8 cellular contexts compared by ENCODE assay signal in genomic region chr21:41766883-41767605, GRCh38. TPM values are rescaled to one million over a fixed set of nuclear protein-coding genes. Genes with fewer than 3 reads are reported as not detected.
DNase-seq lines count a peak whose midpoint lies in the region; ATAC-seq, FAIRE-seq and TF ChIP-seq lines count a peak whose summit lies in the region.

Gene RIPK4, minus strand, starts transcription at chr21:41767052. Its CDS starts 11 bp downstream, at chr21:41767041.

- peak; percentile 85 for FAIRE-seq in RCC 7860 (lab: Jason Lieb, UNC)

- POLR2A ChIA-PET in CD8-positive, alpha-beta T cell (lab: Charles Lee), result no interaction called here

- H3K27me3 Mint-ChIP-seq in CD8-positive, alpha-beta T cell (ENCODE audit: low read depth), result peaks cover 69% of the 10 kb centered on the region
- peaks cover 60% of the 10 kb centered on the region for H3K27me3 Mint-ChIP-seq in activated naive CD4-positive, alpha-beta T cell treated with anti-CD3 and anti-CD28 coated beads for 36 hours (ENCODE audit: low read depth)

- H3K4me1 Mint-ChIP-seq in CD8-positive, alpha-beta T cell (ENCODE audit: low read depth), result peaks cover 26% of the 10 kb centered on the region
- H3K4me1 Mint-ChIP-seq in activated naive CD4-positive, alpha-beta T cell treated with anti-CD3 and anti-CD28 coated beads for 36 hours (ENCODE audit: low read depth), result peaks cover 26% of the 10 kb centered on the region

- H3K4me1 ChIP-seq in CD8-positive, alpha-beta T cell (ENCODE audit: insufficient read depth, low read length), result peaks cover 20% of the 10 kb centered on the region
- peaks cover 26% of the 10 kb centered on the region for H3K4me1 ChIP-seq in hepatocyte (ENCODE audit: insufficient read depth)

- peak within 1 kb of the TSS; percentile 47 for H3K4me3 ChIP-seq in CD8-positive, alpha-beta T cell (ENCODE audit: low read depth, low read length)
- H3K4me3 ChIP-seq in hepatocyte, result peak within 1 kb of the TSS; percentile 51

- intact Hi-C loops in CD8-positive, alpha-beta T cell (cut with DNase I, micrococcal nuclease), result loop anchor here in 1 of 2 experiments (5.0 kb wide), 1 partner anchor 295 kb away; no protein-coding TSS in a partner anchor
- intact Hi-C loops in activated naive CD4-positive, alpha-beta T cell treated with anti-CD3 and anti-CD28 coated beads for 36 hours (cut with micrococcal nuclease), result loop anchor here (5.0 kb wide), 2 partner anchors 240 to 485 kb away; no protein-coding TSS in a partner anchor

- H3K79me2 ChIP-seq in hepatocyte, result peaks cover 47% of the 10 kb centered on the region

- no peak for TF ChIP-seq CTCF in CD8-positive, alpha-beta T cell (IDR thresholded peaks at IDR 0.05)
- TF ChIP-seq CTCF in hepatocyte (IDR thresholded peaks at IDR 0.05; ENCODE audit: poor library complexity), result no peak

- WGBS in hepatocyte (ENCODE audit: low lambda C conversion rate, missing lambda C conversion rate), result 1% methylated on average over 48 of the region's 53 CpGs

- no peaks in the 10 kb centered on the region for H3K9me2 ChIP-seq in hepatocyte (replicated peaks; ENCODE audit: insufficient read depth)

- peak; percentile 35 to 68 (median 52) for DNase-seq in CD8-positive, alpha-beta T cell
- DNase-seq in RCC 7860 (ENCODE audit: low spot score) (peak; percentile 91), hepatocyte (ENCODE audit: low spot score) (peak; percentile 95), amniotic stem cell (lab: John Stamatoyannopoulos, UW) (no peak)
- peak; percentile 77 for DNase-seq in activated naive CD4-positive, alpha-beta T cell treated with anti-CD3 and anti-CD28 coated beads for 36 hours
- DNase-seq in stimulated activated CD4-positive, alpha-beta T cell treated with anti-CD3 and anti-CD28 coated beads, Interleukin-12 subunit alpha, Interleukin-12 subunit beta, amount 100 ng/mL, for 48 hours (ENCODE audit: low read depth in 2 of 3, low spot score in 1 of 3), result peak; percentile 36 to 56 (median 55)

- no peaks in the 10 kb centered on the region for H3K36me3 ChIP-seq in CD8-positive, alpha-beta T cell (ENCODE audit: insufficient read depth, low read length)
- no peaks in the 10 kb centered on the region for H3K36me3 ChIP-seq in hepatocyte (replicated peaks; ENCODE audit: insufficient read depth, low read depth)

- ATAC-seq in CD8-positive, alpha-beta T cell, result peak; percentile 71
- ATAC-seq in HG02759 (IDR thresholded peaks at IDR 0.05; ENCODE audit: unreplicated experiment) (peak; percentile 74), GM18870 (IDR thresholded peaks at IDR 0.05; ENCODE audit: unreplicated experiment) (no peak)

- peak within 1 kb of the TSS; percentile 62 for H3K27ac Mint-ChIP-seq in CD8-positive, alpha-beta T cell
- no peak within 1 kb of the TSS for H3K27ac Mint-ChIP-seq in activated naive CD4-positive, alpha-beta T cell treated with anti-CD3 and anti-CD28 coated beads for 36 hours

- CTCF ChIA-PET in CD8-positive, alpha-beta T cell (lab: Charles Lee), result interaction anchor here (1.1 to 1.9 kb wide), 2 partner anchors 50 to 350 kb away, joined by 3 to 5 read pairs; no protein-coding TSS in a partner anchor
- CTCF ChIA-PET in activated naive CD4-positive, alpha-beta T cell treated with anti-CD3 and anti-CD28 coated beads for 36 hours (lab: Charles Lee), result interaction anchor here (1.3 kb wide), 1 partner anchor 351 kb away, joined by 3 read pairs; no protein-coding TSS in a partner anchor

- no peaks in the 10 kb centered on the region for H3K9me3 ChIP-seq in CD8-positive, alpha-beta T cell (ENCODE audit: low read length)
- H3K9me3 ChIP-seq in hepatocyte (ENCODE audit: low read depth), result no peaks in the 10 kb centered on the region

- no peak within 1 kb of the TSS for H3K27ac ChIP-seq in CD8-positive, alpha-beta T cell (ENCODE audit: low read depth, low read length)
- peak within 1 kb of the TSS; percentile 94 for H3K27ac ChIP-seq in hepatocyte

- peaks cover 41% of the 10 kb centered on the region for H4K20me1 ChIP-seq in hepatocyte (ENCODE audit: insufficient read depth, poor library complexity, severe bottlenecking)

- peak within 1 kb of the TSS; percentile 85 for H3K4me3 Mint-ChIP-seq in CD8-positive, alpha-beta T cell
- peak within 1 kb of the TSS; percentile 75 for H3K4me3 Mint-ChIP-seq in activated naive CD4-positive, alpha-beta T cell treated with anti-CD3 and anti-CD28 coated beads for 36 hours

- H3K4me2 ChIP-seq in hepatocyte, result peak within 1 kb of the TSS; percentile 70

- H3K36me3 Mint-ChIP-seq in CD8-positive, alpha-beta T cell, result no peaks in the 10 kb centered on the region
- no peaks in the 10 kb centered on the region for H3K36me3 Mint-ChIP-seq in activated naive CD4-positive, alpha-beta T cell treated with anti-CD3 and anti-CD28 coated beads for 36 hours (ENCODE audit: low read depth)

- H2AFZ ChIP-seq in hepatocyte, result peak within 1 kb of the TSS; percentile 13

- peaks cover 8% of the 10 kb centered on the region for H3K27me3 ChIP-seq in CD8-positive, alpha-beta T cell (ENCODE audit: insufficient read depth, low read length)
- peaks cover 24% of the 10 kb centered on the region for H3K27me3 ChIP-seq in hepatocyte

- no peaks in the 10 kb centered on the region for H3K9me3 Mint-ChIP-seq in CD8-positive, alpha-beta T cell
- no peaks in the 10 kb centered on the region for H3K9me3 Mint-ChIP-seq in activated naive CD4-positive, alpha-beta T cell treated with anti-CD3 and anti-CD28 coated beads for 36 hours

RNA-seq across cellular contexts. Expression of gene RIPK4, which starts in this region (rescaled TPM):
- total RNA-seq in CD8-positive, alpha-beta T cell, result 1 to 10 TPM; 1.4 to 2.0 TPM
- total RNA-seq in activated naive CD4-positive, alpha-beta T cell treated with anti-CD3 and anti-CD28 coated beads for 36 hours, result under 1 TPM; 0.33 to 0.49 TPM
- 19.7 and 32.8 TPM in 2 replicates for total RNA-seq in hepatocyte
- polyA plus RNA-seq in hepatocyte, result 28.1 and 31.0 TPM in 2 replicates

Comparison
In these comparisons a context has a peak if more than half of its experiments do, and no peak if none do; other contexts are left out.
1. Peak in DNase-seq in activated naive CD4-positive, alpha-beta T cell treated with anti-CD3 and anti-CD28 coated beads for 36 hours; RNA of the gene not detected or under 1 TPM.